ENCODE assay signal across 8 cellular contexts in the genomic region with DNA sequence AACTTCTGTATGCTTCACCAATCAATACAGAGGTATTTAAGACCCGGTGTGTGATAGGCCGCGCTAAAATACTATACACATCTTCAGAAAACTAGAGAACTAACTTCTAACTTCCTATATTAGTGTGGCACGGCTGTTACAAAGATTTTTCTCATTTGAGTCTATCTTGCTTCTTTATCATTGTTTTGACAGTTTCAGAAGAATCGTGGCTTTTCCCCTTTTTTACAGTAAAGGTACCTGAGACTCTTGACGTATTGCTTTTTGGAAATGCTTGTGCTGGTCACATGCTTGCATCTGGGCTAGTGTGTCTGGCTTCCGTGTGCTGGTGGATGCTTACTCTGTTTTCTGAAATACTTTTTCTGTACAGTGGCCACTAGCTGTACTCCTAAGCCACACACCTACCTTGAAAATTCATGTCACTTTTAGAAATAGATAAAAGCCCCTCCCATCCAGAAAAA. TPM values are rescaled to one million over a fixed set of nuclear protein-coding genes. Genes with fewer than 3 reads are reported as not detected.
DNase-seq lines count a peak whose midpoint lies in the region; ATAC-seq and TF ChIP-seq lines count a peak whose summit lies in the region.

No MANE protein-coding gene starts in this region.

- no peaks in the 10 kb centered on the region for H3K27me3 ChIP-seq in transverse colon

- H3K4me3 ChIP-seq in transverse colon: no peak overlapping the region

- TF ChIP-seq POLR2A in transverse colon (IDR thresholded peaks at IDR 0.05): no peak

- no peak for TF ChIP-seq CTCF in transverse colon (IDR thresholded peaks at IDR 0.05)

- in situ Hi-C loops in transverse colon (cut with MboI; ENCODE audit: low pct_ligation_motif_present in 1 of 4, low pct_unique_long_range_greater_than_20kb in 1 of 4, low sequenced_read_pairs in 3 of 4): no loop called here

- no peak for TF ChIP-seq EP300 in transverse colon (IDR thresholded peaks at IDR 0.05; ENCODE audit: low read depth)

- no peaks in the 10 kb centered on the region for H3K36me3 ChIP-seq in transverse colon

- no peaks in the 10 kb centered on the region for H3K4me1 ChIP-seq in transverse colon

- H3K27ac ChIP-seq in transverse colon: peak overlapping the region; percentile 45 to 79 (median 56)

- intact Hi-C loops in transverse colon (cut with DNase I; ENCODE audit: low total_unique reads): no loop called here

- ATAC-seq in HG03025 (IDR thresholded peaks at IDR 0.05; ENCODE audit: low FRiP score, unreplicated experiment): peak; percentile 49

- WGBS in transverse colon (ENCODE audit: low coverage in 1 of 2), 2 donors: 68 to 72% methylated on average over 7 of the region's 7 CpGs

- DNase-seq in stimulated activated CD4-positive, alpha-beta T cell treated with anti-CD3 and anti-CD28 coated beads, Interleukin-15, amount 100 ng/mL, for 24 hours: peak; percentile 64
- DNase-seq in stimulated activated CD4-positive, alpha-beta T cell treated with anti-CD3 and anti-CD28 coated beads, Interleukin-4, amount 100 ng/mL, for 1 hour: no peak
- peak; percentile 48 for DNase-seq in activated CD4-positive, alpha-beta T cell treated with anti-CD3 and anti-CD28 coated beads, Interleukin-2, amount 50 U/mL, for 1 hour
- DNase-seq in transverse colon (no peak), mesenteric fat pad (ENCODE audit: low spot score) (no peak), cerebellum (ENCODE audit: low spot score) (no peak), 8988T (no peak)

- no peaks in the 10 kb centered on the region for H3K9me3 ChIP-seq in transverse colon

RNA-seq across cellular contexts. Expression of a gene that starts 12.7 kb away (rescaled TPM):
- total RNA-seq in transverse colon (100 to 1,000 TPM in 1 of 4 donors, 10 to 100 TPM in 1, 1 to 10 TPM in 2; 9.2 to 116 (median 29.1) TPM), mesenteric fat pad (22.0 TPM), cerebellum (2.4 TPM)

Comparison
In these comparisons a context has a peak if more than half of its experiments do, and no peak if none do; other contexts are left out.
1. DNase-seq: peak in stimulated activated CD4-positive, alpha-beta T cell treated with anti-CD3 and anti-CD28 coated beads, Interleukin-15, amount 100 ng/mL, for 24 hours (single experiment) and activated CD4-positive, alpha-beta T cell treated with anti-CD3 and anti-CD28 coated beads, Interleukin-2, amount 50 U/mL, for 1 hour (single experiment); none in stimulated activated CD4-positive, alpha-beta T cell treated with anti-CD3 and anti-CD28 coated beads, Interleukin-4, amount 100 ng/mL, for 1 hour (single experiment), transverse colon (single experiment), mesenteric fat pad (single experiment), cerebellum (single experiment) and 8988T (single experiment).